In genomic region chr5:170431571-170431970, GRCh38 we compare ENCODE assay signal across 9 cellular contexts. TPM values are rescaled to one million over a fixed set of nuclear protein-coding genes. Genes with fewer than 3 reads are reported as not detected.
"Had no signal": no experiment of that assay in that cellular context is flagged by ENCODE, and none has a peak within 500 bp of the region (broad histone marks: within the 10 kb centered on the region; RNA-seq: fewer than 3 reads in every experiment).

No MANE protein-coding gene starts in this region.

- H2AFZ ChIP-seq: GM23248 had no signal

- H3K4me3 ChIP-seq: GM23248 had no signal

- ATAC-seq: HepG2 had no signal

- DNase-seq: GOT3, H9, HCEC 1CT, KBM-7 had no signal

- H3K27ac ChIP-seq: GM23248, HL-60 had no signal

- H3K9ac ChIP-seq: GM23248 had no signal

RNA-seq across cellular contexts. Expression of gene KCNMB1, which starts 42.4 kb away (rescaled TPM):
- total RNA-seq: GM23248, HepG2, HT1080 had no signal
- polyA plus RNA-seq: GM23248, HepG2, IgD-negative memory B cell had no signal
